Comparison of ENCODE assay signal across 7 cellular contexts in genomic region chr9:15423328-15423985, GRCh38. TPM values are rescaled to one million over a fixed set of nuclear protein-coding genes. Genes with fewer than 3 reads are reported as not detected.
DNase-seq lines count a peak whose midpoint lies in the region; ATAC-seq and TF ChIP-seq lines count a peak whose summit lies in the region.

No MANE protein-coding gene starts in this region.

- no peaks in the 10 kb centered on the region for H3K9me3 Mint-ChIP-seq in activated naive CD8-positive, alpha-beta T cell (ENCODE audit: low read depth)
- no peaks in the 10 kb centered on the region for H3K9me3 Mint-ChIP-seq in immature natural killer cell
- no peaks in the 10 kb centered on the region for H3K9me3 Mint-ChIP-seq in stimulated activated naive B cell treated with anti-CD40 and anti-IgM and Interleukin-4, amounts not matched to agents 10 μg/mL and 1 μg/mL and 100 μg/mL, for 72 hours

- H3K4me1 Mint-ChIP-seq in activated naive CD8-positive, alpha-beta T cell (ENCODE audit: low read depth) = peaks cover 39% of the 10 kb centered on the region
- H3K4me1 Mint-ChIP-seq in immature natural killer cell = peaks cover 42 to 63% of the 10 kb centered on the region in 2 donors
- H3K4me1 Mint-ChIP-seq in stimulated activated naive B cell treated with anti-CD40 and anti-IgM and Interleukin-4, amounts not matched to agents 10 μg/mL and 1 μg/mL and 100 μg/mL, for 72 hours = peaks cover 20 to 37% of the 10 kb centered on the region in 2 donors

- ATAC-seq in stimulated activated naive B cell treated with anti-CD40 and anti-IgM and Interleukin-4, amounts not matched to agents 10 μg/mL and 1 μg/mL and 100 μg/mL, for 72 hours (replicated peaks) = peak in 1 of 2 donors; percentile 5

- DNase-seq in GM06990 (ENCODE audit: extremely low read depth, insufficient read length) = no peak
- DNase-seq in LHCN-M2 (ENCODE audit: low read depth) = peak; percentile 29
- DNase-seq in immature natural killer cell = peak; percentile 9 to 16 (median 13)
- DNase-seq in stimulated activated naive B cell treated with anti-CD40 and anti-IgM and Interleukin-4, amounts not matched to agents 10 μg/mL and 1 μg/mL and 100 μg/mL, for 72 hours = no peak
- no peak for DNase-seq in Ammon's horn (ENCODE audit: low spot score)
- DNase-seq in D341Med (ENCODE audit: low spot score) = no peak

- H3K36me3 Mint-ChIP-seq in activated naive CD8-positive, alpha-beta T cell = peaks cover 7% of the 10 kb centered on the region
- peaks cover 5 to 11% (median 7%) of the 10 kb centered on the region in 3 donors for H3K36me3 Mint-ChIP-seq in immature natural killer cell
- peaks cover 18 to 28% of the 10 kb centered on the region in 2 donors for H3K36me3 Mint-ChIP-seq in stimulated activated naive B cell treated with anti-CD40 and anti-IgM and Interleukin-4, amounts not matched to agents 10 μg/mL and 1 μg/mL and 100 μg/mL, for 72 hours

- TF ChIP-seq CTCF in GM06990 (IDR thresholded peaks at IDR 0.05; ENCODE audit: insufficient read depth, low read length, poor library complexity, severe bottlenecking) = peak; percentile 10

- no peaks in the 10 kb centered on the region for H3K27me3 ChIP-seq in GM06990 (replicated peaks; ENCODE audit: control insufficient read depth, insufficient read depth, low read length)

- H3K27ac Mint-ChIP-seq in activated naive CD8-positive, alpha-beta T cell = peak overlapping the region; percentile 88
- peak overlapping the region; percentile 15 to 94 (median 83) for H3K27ac Mint-ChIP-seq in immature natural killer cell
- H3K27ac Mint-ChIP-seq in stimulated activated naive B cell treated with anti-CD40 and anti-IgM and Interleukin-4, amounts not matched to agents 10 μg/mL and 1 μg/mL and 100 μg/mL, for 72 hours = peak overlapping the region; percentile 94

- H3K4me3 ChIP-seq in GM06990 (replicated peaks; ENCODE audit: low read depth, low read length) = peak overlapping the region; percentile 94

- H3K36me3 ChIP-seq in GM06990 (ENCODE audit: control insufficient read depth, insufficient read depth, low read length) = no peaks in the 10 kb centered on the region

- no peaks in the 10 kb centered on the region for H3K27me3 Mint-ChIP-seq in activated naive CD8-positive, alpha-beta T cell
- H3K27me3 Mint-ChIP-seq in immature natural killer cell (ENCODE audit: low read depth in 3 of 3) = peaks cover 11 to 14% (median 13%) of the 10 kb centered on the region in 3 donors
- H3K27me3 Mint-ChIP-seq in stimulated activated naive B cell treated with anti-CD40 and anti-IgM and Interleukin-4, amounts not matched to agents 10 μg/mL and 1 μg/mL and 100 μg/mL, for 72 hours = no peaks in the 10 kb centered on the region

- H3K4me3 Mint-ChIP-seq in activated naive CD8-positive, alpha-beta T cell = peak overlapping the region; percentile 95
- peak overlapping the region; percentile 91 to 93 (median 91) for H3K4me3 Mint-ChIP-seq in immature natural killer cell
- peak overlapping the region; percentile 90 to 93 for H3K4me3 Mint-ChIP-seq in stimulated activated naive B cell treated with anti-CD40 and anti-IgM and Interleukin-4, amounts not matched to agents 10 μg/mL and 1 μg/mL and 100 μg/mL, for 72 hours

RNA-seq across cellular contexts. Expression of gene SNAPC3, which starts 0.8 kb away (rescaled TPM):
- 41.0 and 42.3 TPM in 2 replicates for total RNA-seq in LHCN-M2 (2014; rRNA removed)
- polyA plus RNA-seq in LHCN-M2 (2012) = 15.7 TPM
- polyA plus RNA-seq in immature natural killer cell = 10 to 100 TPM in 2 of 3 donors, 1 to 10 TPM in 1; 9.9 to 17.0 (median 11.3) TPM

Comparison
In these comparisons a context has a peak if more than half of its experiments do, and no peak if none do; other contexts are left out.
1. DNase-seq: peak in LHCN-M2 (single experiment) and immature natural killer cell (3 of 3); none in GM06990 (single experiment), stimulated activated naive B cell treated with anti-CD40 and anti-IgM and Interleukin-4, amounts not matched to agents 10 μg/mL and 1 μg/mL and 100 μg/mL, for 72 hours (single experiment), Ammon's horn (single experiment) and D341Med (single experiment).
2. Peak in every context shown above with its lines, with median percentiles within 50 percentile points of each other: H3K27ac Mint-ChIP-seq and H3K4me3 Mint-ChIP-seq.